1 cellular context compared by ENCODE assay signal in genomic region chr22:38271101-38271500, GRCh38.
TF ChIP-seq lines count a peak whose summit lies in the region.

No MANE protein-coding gene starts in this region.

TF ChIP-seq in endothelial cell of umbilical vein, 7 proteins besides CTCF, POLR2A, EP300 and RAD21 (continued from another document):
- TF ChIP-seq JUN (IDR thresholded peaks at IDR 0.05; ENCODE audit: borderline replicate concordance, insufficient read depth, insufficient read length, low read depth) (no peak), MYC (IDR thresholded peaks at IDR 0.05; ENCODE audit: low read depth, low read length) (no peak), MAX (IDR thresholded peaks at IDR 0.05; ENCODE audit: insufficient read depth, insufficient read length) (no peak), GATA2 (IDR thresholded peaks at IDR 0.05; ENCODE audit: insufficient read depth, insufficient read length, low read depth, low read length) (no peak), POLR2AphosphoS5 (IDR thresholded peaks at IDR 0.05; ENCODE audit: insufficient read depth, low read depth, low read length) (no peak), EZH2 (IDR thresholded peaks at IDR 0.05; ENCODE audit: borderline replicate concordance, low read depth, low read length, severe bottlenecking) (no peak)
TF ChIP-seq in endothelial cell of umbilical vein: peak in this region for 0.
